In genomic region chr2:128017561-128017960, GRCh38 we compare ENCODE assay signal across 27 cellular contexts.
"Had no signal": no experiment of that assay in that cellular context is flagged by ENCODE, and none has a peak within 500 bp of the region (broad histone marks: within the 10 kb centered on the region; RNA-seq: fewer than 3 reads in every experiment).

No MANE protein-coding gene starts in this region.

- H3K4me3 Mint-ChIP-seq: natural killer cell; nephron; stimulated activated effector memory CD8-positive, alpha-beta T cell treated with anti-CD3 and anti-CD28 coated beads, Interleukin-12 subunit alpha, Interleukin-12 subunit beta, amount 100 ng/mL, for 72 hours; stimulated activated naive B cell treated with anti-CD40 and anti-IgM and Interleukin-4, amounts not matched to agents 10 μg/mL and 1 μg/mL and 100 μg/mL, for 72 hours; stimulated activated naive CD8-positive, alpha-beta T cell treated with anti-CD3 and anti-CD28 coated beads, Interleukin-15, Interleukin-2, amounts not matched to agents 100 ng/mL and 50 ng/mL, for 24 hours had no signal

- H3K27me3 Mint-ChIP-seq: progenitor cell of endocrine pancreas; stimulated activated naive B cell treated with anti-CD40 and anti-IgM and Interleukin-4, amounts not matched to agents 10 μg/mL and 1 μg/mL and 100 μg/mL, for 72 hours; stimulated activated naive CD8-positive, alpha-beta T cell treated with anti-CD3 and anti-CD28 coated beads, Interleukin-15, Interleukin-2, amounts not matched to agents 100 ng/mL and 50 ng/mL, for 24 hours had no signal

- H3K27me3 ChIP-seq: ovary, right lobe of liver, sigmoid colon, stomach, thyroid gland, tibial nerve, upper lobe of left lung, vagina had no signal

- H3K9ac ChIP-seq: parathyroid adenoma had no signal

- H3K4me1 Mint-ChIP-seq: nephron; stimulated activated naive B cell treated with anti-CD40 and anti-IgM and Interleukin-4, amounts not matched to agents 10 μg/mL and 1 μg/mL and 100 μg/mL, for 72 hours had no signal

- H3K4me1 ChIP-seq: parathyroid adenoma, psoas muscle, right lobe of liver, sigmoid colon, stomach, thyroid gland, tibial nerve, upper lobe of left lung, vagina had no signal

- H3K9me3 ChIP-seq: ovary, psoas muscle, right lobe of liver, sigmoid colon, stomach, thoracic aorta, thyroid gland, tibial nerve, upper lobe of left lung, vagina had no signal

- ATAC-seq: natural killer cell; psoas muscle; right cardiac atrium; right lobe of liver; stimulated activated effector memory CD8-positive, alpha-beta T cell treated with anti-CD3 and anti-CD28 coated beads, Interleukin-12 subunit alpha, Interleukin-12 subunit beta, amount 100 ng/mL, for 72 hours; stimulated activated naive B cell treated with anti-CD40 and anti-IgM and Interleukin-4, amounts not matched to agents 10 μg/mL and 1 μg/mL and 100 μg/mL, for 72 hours had no signal

- H3K27ac Mint-ChIP-seq: natural killer cell; nephron; progenitor cell of endocrine pancreas; stimulated activated effector memory CD8-positive, alpha-beta T cell treated with anti-CD3 and anti-CD28 coated beads, Interleukin-12 subunit alpha, Interleukin-12 subunit beta, amount 100 ng/mL, for 72 hours; stimulated activated naive B cell treated with anti-CD40 and anti-IgM and Interleukin-4, amounts not matched to agents 10 μg/mL and 1 μg/mL and 100 μg/mL, for 72 hours; stimulated activated naive CD8-positive, alpha-beta T cell treated with anti-CD3 and anti-CD28 coated beads, Interleukin-15, Interleukin-2, amounts not matched to agents 100 ng/mL and 50 ng/mL, for 24 hours had no signal

- H3K4me3 ChIP-seq: ovary, psoas muscle, right lobe of liver, sigmoid colon, stomach, thoracic aorta, thyroid gland, tibial nerve, upper lobe of left lung, vagina had no signal

- H2AFZ ChIP-seq: parathyroid adenoma had no signal

- H3K9me3 Mint-ChIP-seq: natural killer cell; nephron; stimulated activated effector memory CD8-positive, alpha-beta T cell treated with anti-CD3 and anti-CD28 coated beads, Interleukin-12 subunit alpha, Interleukin-12 subunit beta, amount 100 ng/mL, for 72 hours; stimulated activated naive B cell treated with anti-CD40 and anti-IgM and Interleukin-4, amounts not matched to agents 10 μg/mL and 1 μg/mL and 100 μg/mL, for 72 hours; stimulated activated naive CD8-positive, alpha-beta T cell treated with anti-CD3 and anti-CD28 coated beads, Interleukin-15, Interleukin-2, amounts not matched to agents 100 ng/mL and 50 ng/mL, for 24 hours had no signal

- H3K27ac ChIP-seq: ovary, parathyroid adenoma, psoas muscle, right lobe of liver, sigmoid colon, stomach, thoracic aorta, thyroid gland, tibial nerve, upper lobe of left lung, vagina had no signal

- DNase-seq: natural killer cell; occipital lobe; ovary; posterior cingulate gyrus; psoas muscle; right cardiac atrium; right lobe of liver; sigmoid colon; small intestine; stimulated activated CD4-positive, alpha-beta T cell treated with anti-CD3 and anti-CD28 coated beads, Interleukin-15, amount 100 ng/mL, for 24 hours; stimulated activated CD4-positive, alpha-beta T cell treated with anti-CD3 and anti-CD28 coated beads, Interleukin-2, amount 100 ng/mL, for 24 hours; stimulated activated CD4-positive, alpha-beta T cell treated with anti-CD3 and anti-CD28 coated beads, Interleukin-2, amount 100 ng/mL, for 48 hours; stimulated activated CD4-positive, alpha-beta T cell treated with anti-CD3 and anti-CD28 coated beads, Interleukin-4, amount 100 ng/mL, for 24 hours; stimulated activated naive B cell treated with anti-CD40 and anti-IgM and Interleukin-4, amounts not matched to agents 10 μg/mL and 1 μg/mL and 100 μg/mL, for 72 hours; stimulated activated naive CD4-positive, alpha-beta T cell treated with Interleukin-2 at 50 U/mL for 16 hours; stomach; thyroid gland; trophoblast cell had no signal

- H3K36me3 ChIP-seq: ovary had no signal
